Comparison of ENCODE assay signal across 22 cellular contexts in the genomic region with DNA sequence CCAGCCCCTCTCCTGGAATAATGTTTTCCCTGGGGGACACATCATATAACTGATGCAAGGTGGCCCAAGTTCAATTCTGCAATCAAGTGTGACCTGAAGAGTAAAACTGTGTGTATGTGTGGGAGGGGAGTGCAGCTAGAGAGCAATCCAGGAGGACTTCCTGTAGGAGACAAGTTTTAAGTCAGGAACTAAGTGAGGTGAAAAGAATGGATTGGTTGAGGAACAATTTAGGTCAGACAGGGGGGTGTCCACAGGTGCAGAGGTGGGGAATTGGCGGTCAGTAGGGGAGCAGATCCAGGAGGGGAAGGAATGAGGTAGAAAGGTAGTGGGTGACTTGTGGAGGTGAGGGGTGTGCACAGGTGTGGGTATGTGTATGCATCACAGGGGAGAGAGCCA.
"Had no signal": no experiment of that assay in that cellular context is flagged by ENCODE, and none has a peak within 500 bp of the region (broad histone marks: within the 10 kb centered on the region; RNA-seq: fewer than 3 reads in every experiment).

No MANE protein-coding gene starts in this region.

- H3K4me1 ChIP-seq: ascending aorta had no signal

- H3K27ac ChIP-seq: ascending aorta, RWPE1 had no signal

- H3K9ac ChIP-seq: SK-N-SH had no signal

- H3K27ac Mint-ChIP-seq: activated CD8-positive, alpha-beta T cell treated with anti-CD3 and anti-CD28 coated beads, Interleukin-2, amount 10 ng/mL, durations not matched to agents 7 days and 5 days; activated naive CD4-positive, alpha-beta T cell treated with anti-CD3 and anti-CD28 coated beads, Interleukin-2, amount 50 U/mL, for 72 hours; activated naive CD8-positive, alpha-beta T cell treated with anti-CD3 and anti-CD28 coated beads, Interleukin-2, amount 50 U/mL, for 24 hours; activated T-helper 1 cell treated with anti-CD3 and anti-CD28 coated beads, Interleukin-12 subunit alpha, Interleukin-12 subunit beta, Interleukin-2, Interleukin-4 antibody, amounts not matched to agents 30 ng/mL and 10 ng/mL and 1 ng/mL, durations not matched to agents 14 hours and 24 hours and 36 hours had no signal

- ATAC-seq: activated CD4-positive, CD25-positive, alpha-beta regulatory T cell treated with anti-CD3 and anti-CD28 coated beads, Interleukin-2, amount 50 U/mL, for 24 hours; activated CD8-positive, alpha-beta T cell treated with anti-CD3 and anti-CD28 coated beads, Interleukin-2, amount 10 ng/mL, durations not matched to agents 7 days and 5 days; activated naive CD4-positive, alpha-beta T cell treated with anti-CD3 and anti-CD28 coated beads, Interleukin-2, amount 50 U/mL, for 72 hours; activated naive CD8-positive, alpha-beta T cell treated with anti-CD3 and anti-CD28 coated beads, Interleukin-2, amount 50 U/mL, for 24 hours had no signal

- H3K27me3 ChIP-seq: ascending aorta, Peyer's patch, SJCRH30 had no signal

- H3K4me3 Mint-ChIP-seq: activated CD8-positive, alpha-beta T cell treated with anti-CD3 and anti-CD28 coated beads, Interleukin-2, amount 10 ng/mL, durations not matched to agents 7 days and 5 days; activated naive CD8-positive, alpha-beta T cell treated with anti-CD3 and anti-CD28 coated beads, Interleukin-2, amount 50 U/mL, for 24 hours; activated T-helper 1 cell treated with anti-CD3 and anti-CD28 coated beads, Interleukin-12 subunit alpha, Interleukin-12 subunit beta, Interleukin-2, Interleukin-4 antibody, amounts not matched to agents 30 ng/mL and 10 ng/mL and 1 ng/mL, durations not matched to agents 14 hours and 24 hours and 36 hours; brain had no signal

- H3K36me3 Mint-ChIP-seq: activated naive CD4-positive, alpha-beta T cell treated with anti-CD3 and anti-CD28 coated beads, Interleukin-2, amount 50 U/mL, for 72 hours; brain had no signal

- H3K9me3 ChIP-seq: ascending aorta, Peyer's patch, SJCRH30, SK-N-SH had no signal

- H3K9me3 Mint-ChIP-seq: activated naive CD4-positive, alpha-beta T cell treated with anti-CD3 and anti-CD28 coated beads, Interleukin-2, amount 50 U/mL, for 72 hours; activated naive CD8-positive, alpha-beta T cell treated with anti-CD3 and anti-CD28 coated beads, Interleukin-2, amount 50 U/mL, for 24 hours; activated T-helper 1 cell treated with anti-CD3 and anti-CD28 coated beads, Interleukin-12 subunit alpha, Interleukin-12 subunit beta, Interleukin-2, Interleukin-4 antibody, amounts not matched to agents 30 ng/mL and 10 ng/mL and 1 ng/mL, durations not matched to agents 14 hours and 24 hours and 36 hours had no signal

- H3K36me3 ChIP-seq: ascending aorta, Peyer's patch, SJCRH30 had no signal

- H3K27me3 Mint-ChIP-seq: activated naive CD8-positive, alpha-beta T cell treated with anti-CD3 and anti-CD28 coated beads, Interleukin-2, amount 50 U/mL, for 24 hours had no signal

- H3K4me3 ChIP-seq: ascending aorta, Peyer's patch, SJCRH30 had no signal

- H3K4me2 ChIP-seq: SK-N-SH had no signal

- H3K4me1 Mint-ChIP-seq: activated naive CD8-positive, alpha-beta T cell treated with anti-CD3 and anti-CD28 coated beads, Interleukin-2, amount 50 U/mL, for 24 hours had no signal

- DNase-seq: activated CD4-positive, alpha-beta T cell treated with anti-CD3 and anti-CD28 coated beads for 4 hours; activated CD4-positive, alpha-beta T cell treated with anti-CD3 and anti-CD28 coated beads, Interleukin-2, amount 50 U/mL, for 4 hours; activated CD8-positive, alpha-beta memory T cell treated with anti-CD3 and anti-CD28 coated beads, Interleukin-2, amount 50 U/mL, for 48 hours; activated CD8-positive, alpha-beta T cell treated with anti-CD3 and anti-CD28 coated beads, Interleukin-2, amount 10 ng/mL, durations not matched to agents 7 days and 5 days; activated effector memory CD4-positive, alpha-beta T cell treated with anti-CD3 and anti-CD28 coated beads, Interleukin-2, amount 50 U/mL, for 16 hours; activated naive CD4-positive, alpha-beta T cell treated with Interleukin-2 at 50 U/mL for 16 hours; activated naive CD8-positive, alpha-beta T cell treated with anti-CD3 and anti-CD28 coated beads, Interleukin-2, amount 50 U/mL, for 24 hours; activated T-cell treated with anti-CD3 and anti-CD28 coated beads, Interleukin-2, amount 50 U/mL, for 1 hour; amniotic stem cell; Kasumi-1; NCI-H187 treated with DMSO at 0.1 percent for 48 hours; Peyer's patch; Right ventricle myocardium superior; SK-N-SH; T-helper 1 cell had no signal
